Comparison of ENCODE assay signal across 13 cellular contexts in genomic region chr2:183243760-183244159, GRCh38.
"Had no signal": no experiment of that assay in that cellular context is flagged by ENCODE, and none has a peak within 500 bp of the region (broad histone marks: within the 10 kb centered on the region; RNA-seq: fewer than 3 reads in every experiment).

No MANE protein-coding gene starts in this region.

- H3K4me3 ChIP-seq: stomach, testis, upper lobe of right lung had no signal

- H3K36me3 ChIP-seq: stomach, upper lobe of right lung had no signal

- H3K27ac ChIP-seq: stomach, testis, upper lobe of right lung had no signal

- H3K9me3 ChIP-seq: stomach, testis, upper lobe of right lung had no signal

- ATAC-seq: upper lobe of right lung had no signal

- H3K36me3 Mint-ChIP-seq: activated naive CD4-positive, alpha-beta T cell treated with anti-CD3 and anti-CD28 coated beads, Interleukin-2, amount 10 ng/mL, durations not matched to agents 7 days and 5 days had no signal

- FAIRE-seq: astrocyte had no signal

- DNase-seq: activated CD4-positive, CD25-positive, alpha-beta regulatory T cell treated with anti-CD3 and anti-CD28 coated beads, Interleukin-2, amount 50 U/mL, for 72 hours; activated naive CD4-positive, alpha-beta T cell treated with anti-CD3 and anti-CD28 coated beads, Interleukin-2, amount 10 ng/mL, durations not matched to agents 7 days and 5 days; activated T-cell treated with anti-CD3 and anti-CD28 coated beads for 4 hours; nucleus accumbens; posterior cingulate gyrus; stimulated activated CD4-positive, alpha-beta T cell treated with anti-CD3 and anti-CD28 coated beads, Interleukin-12 subunit alpha, Interleukin-12 subunit beta, amount 100 ng/mL, for 4 hours; stimulated activated CD4-positive, alpha-beta T cell treated with anti-CD3 and anti-CD28 coated beads, Interleukin-2, amount 100 ng/mL, for 24 hours; stomach; testis; upper lobe of right lung had no signal

- H3K9me3 Mint-ChIP-seq: activated naive CD4-positive, alpha-beta T cell treated with anti-CD3 and anti-CD28 coated beads, Interleukin-2, amount 10 ng/mL, durations not matched to agents 7 days and 5 days; activated T-helper 2 cell treated with anti-CD3 and anti-CD28 coated beads, Interferon-gamma antibody, Interleukin-2, Interleukin-4, amounts not matched to agents 10 μg/mL and 5 μg/mL and 100 μg/mL, durations not matched to agents 14 hours and 24 hours and 36 hours; nephron had no signal

- H3K27ac Mint-ChIP-seq: activated naive CD4-positive, alpha-beta T cell treated with anti-CD3 and anti-CD28 coated beads, Interleukin-2, amount 10 ng/mL, durations not matched to agents 7 days and 5 days; activated T-helper 2 cell treated with anti-CD3 and anti-CD28 coated beads, Interferon-gamma antibody, Interleukin-2, Interleukin-4, amounts not matched to agents 10 μg/mL and 5 μg/mL and 100 μg/mL, durations not matched to agents 14 hours and 24 hours and 36 hours; nephron had no signal

- H3K4me1 Mint-ChIP-seq: activated naive CD4-positive, alpha-beta T cell treated with anti-CD3 and anti-CD28 coated beads, Interleukin-2, amount 10 ng/mL, durations not matched to agents 7 days and 5 days; nephron had no signal

- H3K27me3 Mint-ChIP-seq: activated naive CD4-positive, alpha-beta T cell treated with anti-CD3 and anti-CD28 coated beads, Interleukin-2, amount 10 ng/mL, durations not matched to agents 7 days and 5 days had no signal

- H3K4me3 Mint-ChIP-seq: activated naive CD4-positive, alpha-beta T cell treated with anti-CD3 and anti-CD28 coated beads, Interleukin-2, amount 10 ng/mL, durations not matched to agents 7 days and 5 days; nephron had no signal

- H3K27me3 ChIP-seq: stomach, testis, upper lobe of right lung had no signal
